In genomic region chr19:35116085-35116801, GRCh38 we compare ENCODE assay signal across 15 cellular contexts. TPM values are rescaled to one million over a fixed set of nuclear protein-coding genes. Genes with fewer than 3 reads are reported as not detected.
DNase-seq lines count a peak whose midpoint lies in the region; ATAC-seq, FAIRE-seq and TF ChIP-seq lines count a peak whose summit lies in the region.
"Had no signal": no experiment of that assay in that cellular context is flagged by ENCODE, and none has a peak within 500 bp of the region (broad histone marks: within the 10 kb centered on the region; RNA-seq: fewer than 3 reads in every experiment).

No MANE protein-coding gene starts in this region.

- POLR2A ChIA-PET in HepG2 (lab: Yijun Ruan, JAX) = no interaction called here

- no peaks in the 10 kb centered on the region for H3K9me3 ChIP-seq in HepG2 (ENCODE audit: low read length)
- H3K9me3 ChIP-seq in right lobe of liver = no peaks in the 10 kb centered on the region
- no peaks in the 10 kb centered on the region for H3K9me3 ChIP-seq in duodenal mucosa (ENCODE audit: control insufficient read depth in 1 of 2, low read length in 2 of 2)

- CTCF ChIA-PET in HepG2 (lab: Yijun Ruan, JAX; ENCODE audit: low intra/inter-chr PET ratio, low total read pairs) = no interaction called here

- H3K79me2 ChIP-seq in HepG2 (ENCODE audit: insufficient read depth, low read length) = no peaks in the 10 kb centered on the region

- TF ChIP-seq CTCF in HepG2 (CRISPR knock-in tag; IDR thresholded peaks at IDR 0.05) = no peak
- no peak for TF ChIP-seq CTCF in right lobe of liver (IDR thresholded peaks at IDR 0.05)
- TF ChIP-seq CTCF in nephron progenitor cell (IDR thresholded peaks at IDR 0.05) = no peak

- H3K4me1 ChIP-seq in HepG2 (ENCODE audit: insufficient read depth, low read length) (peaks cover 96% of the 10 kb centered on the region), right lobe of liver (peaks cover 0 to 7% (median 0%) of the 10 kb centered on the region in 4 donors), duodenal mucosa (ENCODE audit: control insufficient read depth in 1 of 2, insufficient read depth in 2 of 2, low read length in 2 of 2) (peaks cover 44 to 59% of the 10 kb centered on the region in 2 donors)

- no peak overlapping the region for H3K9ac ChIP-seq in HepG2 (ENCODE audit: insufficient read depth, low read depth, low read length)
- H3K9ac ChIP-seq in duodenal mucosa (ENCODE audit: low read depth in 1 of 2, low read length in 2 of 2) = peak overlapping the region; percentile 86 to 87

- H3K27ac Mint-ChIP-seq in nephron progenitor cell = peak overlapping the region; percentile 27
- H3K27ac Mint-ChIP-seq: activated CD4-positive, alpha-beta memory T cell treated with anti-CD3 and anti-CD28 coated beads, Interleukin-2, amount 10 ng/mL, durations not matched to agents 7 days and 5 days had no signal

- no peak overlapping the region for H2AFZ ChIP-seq in HepG2 (ENCODE audit: low read length)

- no peak for TF ChIP-seq RAD21 in HepG2 (CRISPR knock-in tag; IDR thresholded peaks at IDR 0.05)

- H3K27me3 Mint-ChIP-seq in nephron progenitor cell (ENCODE audit: low read depth, poor library complexity) = peaks cover 7% of the 10 kb centered on the region

- no peak overlapping the region for H3K4me3 Mint-ChIP-seq in nephron progenitor cell
- H3K4me3 Mint-ChIP-seq: activated CD4-positive, alpha-beta memory T cell treated with anti-CD3 and anti-CD28 coated beads, Interleukin-2, amount 10 ng/mL, durations not matched to agents 7 days and 5 days had no signal

- no peaks in the 10 kb centered on the region for H4K20me1 ChIP-seq in HepG2 (ENCODE audit: insufficient read depth, low read length)

- WGBS in HepG2 (ENCODE audit: low lambda C conversion rate) = 44% methylated on average over 9 of the region's 13 CpGs
- WGBS in right lobe of liver (ENCODE audit: insufficient coverage, low coverage, low lambda C conversion rate, missing lambda C conversion rate) = 79% methylated on average over 5 of the region's 13 CpGs

- H3K27ac ChIP-seq in HepG2 (ENCODE audit: extremely low read length, insufficient read depth, low read length) (no peak overlapping the region), right lobe of liver (no peak overlapping the region), duodenal mucosa (ENCODE audit: low read depth, low read length) (peak overlapping the region; percentile 61)

- H3K4me1 Mint-ChIP-seq in nephron progenitor cell = peaks cover 43% of the 10 kb centered on the region

- BruUV-seq in HepG2 (replicated peaks; lab: Mats Ljungman, UMichigan) = no TSS peak

- no peak for FAIRE-seq in HepG2 (lab: Jason Lieb, UNC)

- ATAC-seq in HepG2 = no peak
- no peak for ATAC-seq in right lobe of liver
- ATAC-seq in HG03520 (IDR thresholded peaks at IDR 0.05; ENCODE audit: unreplicated experiment) = no peak
- ATAC-seq in HG02852 (IDR thresholded peaks at IDR 0.05; ENCODE audit: unreplicated experiment) = no peak

- TF ChIP-seq EP300 in HepG2 (IDR thresholded peaks at IDR 0.05; ENCODE audit: low read depth in 2 of 2, low read length in 2 of 2) = no peak
- TF ChIP-seq EP300 in HepG2 (CRISPR knock-in tag; IDR thresholded peaks at IDR 0.05; ENCODE audit: borderline replicate concordance) = no peak

- H3K27me3 ChIP-seq in HepG2 (ENCODE audit: control insufficient read depth in 1 of 2, insufficient read depth in 2 of 2, low read length in 2 of 2) (0 out of 5 replicates have a peak, but pooled peaks cover 0 to 6% of the 10 kb centered on the region in 2 experiments), right lobe of liver (no peaks in the 10 kb centered on the region), duodenal mucosa (ENCODE audit: control insufficient read depth in 1 of 2, insufficient read depth in 2 of 2, low read length in 2 of 2) (no peaks in the 10 kb centered on the region)

- TF ChIP-seq POLR2A in HepG2 (IDR thresholded peaks at IDR 0.05; ENCODE audit: insufficient read depth in 1 of 2, low read depth in 2 of 2, low read length in 2 of 2) (no peak), right lobe of liver (IDR thresholded peaks at IDR 0.05) (no peak)

- H3K4me2 ChIP-seq in HepG2 (ENCODE audit: low read depth, low read length) = peak overlapping the region; percentile 72; the same call in 1 of the 2 replicates

- in situ Hi-C loops in HepG2 (cut with HindIII; ENCODE audit: extremely low pct_ligation_motif_present, low pct_unique_long_range_greater_than_20kb) = no loop called here

- peak overlapping the region in 2 of 3 experiments; percentile 26 to 49; a peak in 1 of 6 replicates for H3K4me3 ChIP-seq in HepG2 (replicated peaks in 1 of 3; ENCODE audit: insufficient read depth in 1 of 3, low read depth in 2 of 3, low read length in 3 of 3)
- no peak overlapping the region for H3K4me3 ChIP-seq in right lobe of liver
- H3K4me3 ChIP-seq in duodenal mucosa (ENCODE audit: low read depth in 1 of 2, low read length in 2 of 2) = peak overlapping the region; percentile 67 to 91

- H3K36me3 Mint-ChIP-seq in nephron progenitor cell (ENCODE audit: low read depth) = no peaks in the 10 kb centered on the region

- DNase-seq in HepG2 (ENCODE audit: low spot score) (no peak), right lobe of liver (no peak), nephron progenitor cell (no peak), islet precursor cell (no peak), inferior parietal cortex (ENCODE audit: extremely low spot score) (no peak)
- DNase-seq: activated CD4-positive, alpha-beta memory T cell treated with anti-CD3 and anti-CD28 coated beads, Interleukin-2, amount 10 ng/mL, durations not matched to agents 7 days and 5 days; activated naive CD4-positive, alpha-beta T cell; EL; foreskin melanocyte; NK-92 treated with Interleukin-12 subunit alpha and Interleukin-12 subunit beta, amount 100 ng/mL, for 24 hours had no signal

- intact Hi-C loops in HepG2 (cut with micrococcal nuclease; ENCODE audit: unreplicated experiment) = no loop called here
- intact Hi-C loops in right lobe of liver (cut with DNase I) = no loop called here

- no peaks in the 10 kb centered on the region for H3K9me3 Mint-ChIP-seq in nephron progenitor cell
- H3K9me3 Mint-ChIP-seq: activated CD4-positive, alpha-beta memory T cell treated with anti-CD3 and anti-CD28 coated beads, Interleukin-2, amount 10 ng/mL, durations not matched to agents 7 days and 5 days had no signal

- H3K36me3 ChIP-seq in HepG2 (replicated peaks in 1 of 2; ENCODE audit: control insufficient read depth in 1 of 2, insufficient read depth in 2 of 2, low read length in 2 of 2) (no peaks in the 10 kb centered on the region), right lobe of liver (no peaks in the 10 kb centered on the region), duodenal mucosa (ENCODE audit: control insufficient read depth in 1 of 2, insufficient read depth in 2 of 2, low read length in 2 of 2) (no peaks in the 10 kb centered on the region)

RNA-seq across cellular contexts. Expression of gene FXYD3, which starts 0.6 kb away (rescaled TPM):
- total RNA-seq in HepG2 (2016; rRNA removed; fragmentation: Illumina TruSeq; extraction: Trizol) (not detected in 2 replicates), right lobe of liver (1 to 10 TPM in 1 of 6 experiments, not detected in 5; 1.0 TPM)
- total RNA-seq in HepG2 (2016; cell fraction: cytosol; rRNA removed; fragmentation: Illumina TruSeq; extraction: Trizol; ENCODE audit: low read depth) = not detected in 2 replicates
- not detected in 2 replicates for total RNA-seq in HepG2 (2016; cell fraction: insoluble cytoplasmic fraction; rRNA removed; fragmentation: Illumina TruSeq; extraction: Trizol)
- total RNA-seq in HepG2 (2016; cell fraction: membrane; rRNA removed; fragmentation: Illumina TruSeq; extraction: Trizol) = not detected in 2 replicates
- total RNA-seq in HepG2 (2016; cell fraction: nucleus; rRNA removed; fragmentation: Illumina TruSeq; extraction: Trizol) = not detected in 2 replicates
- 4.9 and 5.5 TPM in 2 replicates for polyA plus RNA-seq in HepG2 (2011; rRNA removed)
- 2.7 and 4.0 TPM in 2 replicates for polyA plus RNA-seq in HepG2 (2011; cell fraction: cytosol; rRNA removed)
- polyA plus RNA-seq in HepG2 (2011; cell fraction: nucleus; rRNA removed) = 3.8 and 4.8 TPM in 2 replicates
- 3.1 and 5.9 TPM in 2 replicates for polyA plus RNA-seq in HepG2 (2012)
- polyA plus RNA-seq in HepG2 (2016; cell fraction: cytosol; fragmentation: Illumina TruSeq; extraction: Trizol; ENCODE audit: low read depth) = not detected in 2 replicates
- polyA plus RNA-seq in HepG2 (2016; cell fraction: insoluble cytoplasmic fraction; fragmentation: Illumina TruSeq; extraction: Trizol; ENCODE audit: low read depth) = not detected in 2 replicates
- not detected in 2 replicates for polyA plus RNA-seq in HepG2 (2016; cell fraction: membrane; fragmentation: Illumina TruSeq; extraction: Trizol; ENCODE audit: low read depth)
- not detected in 2 replicates for polyA plus RNA-seq in HepG2 (2016; cell fraction: nucleus; fragmentation: Illumina TruSeq; extraction: Trizol; ENCODE audit: insufficient read depth, low read depth)
- polyA minus RNA-seq in HepG2 (2011; rRNA and poly(A)+ RNA removed; ENCODE audit: low replicate concordance) = 1.1 and 15.3 TPM in 2 replicates
- 0.99 TPM in 1 of 2 replicates, not detected in the other for polyA minus RNA-seq in HepG2 (2011; cell fraction: cytosol; rRNA and poly(A)+ RNA removed)
- 2.6 TPM in 1 of 2 replicates, not detected in the other for polyA minus RNA-seq in HepG2 (2011; cell fraction: nucleus; rRNA and poly(A)+ RNA removed)
- total RNA-seq: activated CD4-positive, alpha-beta memory T cell treated with anti-CD3 and anti-CD28 coated beads, Interleukin-2, amount 10 ng/mL, durations not matched to agents 7 days and 5 days; chondrocyte; T-helper 1 cell treated with Interleukin-12 subunit alpha and Interleukin-12 subunit beta and Interleukin-4 antibody, amounts not matched to agents 30 ng/mL and 1 ng/mL, for 36 hours had no signal

RNA-seq across cellular contexts. Expression of gene LGI4, which starts 18.6 kb away (rescaled TPM):
- total RNA-seq in HepG2 (2016; rRNA removed; fragmentation: Illumina TruSeq; extraction: Trizol) = not detected in 2 replicates
- total RNA-seq in HepG2 (2016; cell fraction: cytosol; rRNA removed; fragmentation: Illumina TruSeq; extraction: Trizol; ENCODE audit: low read depth) = not detected in 2 replicates
- total RNA-seq in HepG2 (2016; cell fraction: insoluble cytoplasmic fraction; rRNA removed; fragmentation: Illumina TruSeq; extraction: Trizol) = not detected in 2 replicates
- total RNA-seq in HepG2 (2016; cell fraction: membrane; rRNA removed; fragmentation: Illumina TruSeq; extraction: Trizol) = not detected in 2 replicates
- not detected in 2 replicates for total RNA-seq in HepG2 (2016; cell fraction: nucleus; rRNA removed; fragmentation: Illumina TruSeq; extraction: Trizol)
- 2.8 and 4.2 TPM in 2 replicates for polyA plus RNA-seq in HepG2 (2011; rRNA removed)
- 1.2 and 2.3 TPM in 2 replicates for polyA plus RNA-seq in HepG2 (2011; cell fraction: cytosol; rRNA removed)
- polyA plus RNA-seq in HepG2 (2011; cell fraction: nucleus; rRNA removed) = 19.3 and 20.3 TPM in 2 replicates
- 2.5 and 5.6 TPM in 2 replicates for polyA plus RNA-seq in HepG2 (2012)
- not detected in 2 replicates for polyA plus RNA-seq in HepG2 (2016; cell fraction: cytosol; fragmentation: Illumina TruSeq; extraction: Trizol; ENCODE audit: low read depth)
- polyA plus RNA-seq in HepG2 (2016; cell fraction: insoluble cytoplasmic fraction; fragmentation: Illumina TruSeq; extraction: Trizol; ENCODE audit: low read depth) = not detected in 2 replicates
- polyA plus RNA-seq in HepG2 (2016; cell fraction: membrane; fragmentation: Illumina TruSeq; extraction: Trizol; ENCODE audit: low read depth) = not detected in 2 replicates
- polyA plus RNA-seq in HepG2 (2016; cell fraction: nucleus; fragmentation: Illumina TruSeq; extraction: Trizol; ENCODE audit: insufficient read depth, low read depth) = not detected in 2 replicates
- polyA minus RNA-seq in HepG2 (2011; rRNA and poly(A)+ RNA removed; ENCODE audit: low replicate concordance) = 0.16 and 2.2 TPM in 2 replicates
- polyA minus RNA-seq in HepG2 (2011; cell fraction: cytosol; rRNA and poly(A)+ RNA removed) = 0.59 and 0.88 TPM in 2 replicates
- polyA minus RNA-seq in HepG2 (2011; cell fraction: nucleus; rRNA and poly(A)+ RNA removed) = 0.39 and 1.5 TPM in 2 replicates
- 1 to 10 TPM in 5 of 6 experiments, under 1 TPM in 1; 0.99 to 2.0 (median 1.5) TPM for total RNA-seq in right lobe of liver

RNA-seq across cellular contexts. Expression of gene FXYD1, which starts 22.4 kb away (rescaled TPM):
- total RNA-seq in HepG2 (2016; rRNA removed; fragmentation: Illumina TruSeq; extraction: Trizol) (not detected in 2 replicates), right lobe of liver (100 to 1,000 TPM in 4 of 6 experiments, 10 to 100 TPM in 2; 38.9 to 263 (median 140) TPM)
- total RNA-seq in HepG2 (2016; cell fraction: cytosol; rRNA removed; fragmentation: Illumina TruSeq; extraction: Trizol; ENCODE audit: low read depth) = 0.81 TPM in 1 of 2 replicates, not detected in the other
- total RNA-seq in HepG2 (2016; cell fraction: insoluble cytoplasmic fraction; rRNA removed; fragmentation: Illumina TruSeq; extraction: Trizol) = not detected in 2 replicates
- total RNA-seq in HepG2 (2016; cell fraction: membrane; rRNA removed; fragmentation: Illumina TruSeq; extraction: Trizol) = 0.83 and 1.4 TPM in 2 replicates
- total RNA-seq in HepG2 (2016; cell fraction: nucleus; rRNA removed; fragmentation: Illumina TruSeq; extraction: Trizol) = not detected in 2 replicates
- polyA plus RNA-seq in HepG2 (2011; rRNA removed) = 27.0 and 31.2 TPM in 2 replicates
- 20.2 and 28.4 TPM in 2 replicates for polyA plus RNA-seq in HepG2 (2011; cell fraction: cytosol; rRNA removed)
- polyA plus RNA-seq in HepG2 (2011; cell fraction: nucleus; rRNA removed) = 60.9 and 88.5 TPM in 2 replicates
- 49.0 and 114 TPM in 2 replicates for polyA plus RNA-seq in HepG2 (2012)
- polyA plus RNA-seq in HepG2 (2016; cell fraction: cytosol; fragmentation: Illumina TruSeq; extraction: Trizol; ENCODE audit: low read depth) = 1.3 and 2.3 TPM in 2 replicates
- 1.1 and 1.5 TPM in 2 replicates for polyA plus RNA-seq in HepG2 (2016; cell fraction: insoluble cytoplasmic fraction; fragmentation: Illumina TruSeq; extraction: Trizol; ENCODE audit: low read depth)
- 0.93 and 1.2 TPM in 2 replicates for polyA plus RNA-seq in HepG2 (2016; cell fraction: membrane; fragmentation: Illumina TruSeq; extraction: Trizol; ENCODE audit: low read depth)
- 1.4 and 1.7 TPM in 2 replicates for polyA plus RNA-seq in HepG2 (2016; cell fraction: nucleus; fragmentation: Illumina TruSeq; extraction: Trizol; ENCODE audit: insufficient read depth, low read depth)
- polyA minus RNA-seq in HepG2 (2011; rRNA and poly(A)+ RNA removed; ENCODE audit: low replicate concordance) = 11.9 TPM in 1 of 2 replicates, not detected in the other
- 7.0 and 12.8 TPM in 2 replicates for polyA minus RNA-seq in HepG2 (2011; cell fraction: cytosol; rRNA and poly(A)+ RNA removed)
- 2.5 and 4.8 TPM in 2 replicates for polyA minus RNA-seq in HepG2 (2011; cell fraction: nucleus; rRNA and poly(A)+ RNA removed)
- total RNA-seq: T-helper 1 cell treated with Interleukin-12 subunit alpha and Interleukin-12 subunit beta and Interleukin-4 antibody, amounts not matched to agents 30 ng/mL and 1 ng/mL, for 36 hours had no signal

RNA-seq across cellular contexts. Expression of gene FXYD7, which starts 26.8 kb away (rescaled TPM):
- not detected in 2 replicates for total RNA-seq in HepG2 (2016; rRNA removed; fragmentation: Illumina TruSeq; extraction: Trizol)
- total RNA-seq in HepG2 (2016; cell fraction: cytosol; rRNA removed; fragmentation: Illumina TruSeq; extraction: Trizol; ENCODE audit: low read depth) = not detected in 2 replicates
- total RNA-seq in HepG2 (2016; cell fraction: insoluble cytoplasmic fraction; rRNA removed; fragmentation: Illumina TruSeq; extraction: Trizol) = not detected in 2 replicates
- not detected in 2 replicates for total RNA-seq in HepG2 (2016; cell fraction: membrane; rRNA removed; fragmentation: Illumina TruSeq; extraction: Trizol)
- total RNA-seq in HepG2 (2016; cell fraction: nucleus; rRNA removed; fragmentation: Illumina TruSeq; extraction: Trizol) = not detected in 2 replicates
- 0.17 and 0.55 TPM in 2 replicates for polyA plus RNA-seq in HepG2 (2011; rRNA removed)
- not detected in 2 replicates for polyA plus RNA-seq in HepG2 (2011; cell fraction: cytosol; rRNA removed)
- 2.3 and 3.0 TPM in 2 replicates for polyA plus RNA-seq in HepG2 (2011; cell fraction: nucleus; rRNA removed)
- 0.40 and 0.55 TPM in 2 replicates for polyA plus RNA-seq in HepG2 (2012)
- polyA plus RNA-seq in HepG2 (2016; cell fraction: cytosol; fragmentation: Illumina TruSeq; extraction: Trizol; ENCODE audit: low read depth) = not detected in 2 replicates
- not detected in 2 replicates for polyA plus RNA-seq in HepG2 (2016; cell fraction: insoluble cytoplasmic fraction; fragmentation: Illumina TruSeq; extraction: Trizol; ENCODE audit: low read depth)
- polyA plus RNA-seq in HepG2 (2016; cell fraction: membrane; fragmentation: Illumina TruSeq; extraction: Trizol; ENCODE audit: low read depth) = not detected in 2 replicates
- not detected in 2 replicates for polyA plus RNA-seq in HepG2 (2016; cell fraction: nucleus; fragmentation: Illumina TruSeq; extraction: Trizol; ENCODE audit: insufficient read depth, low read depth)
- 1.1 TPM in 1 of 2 replicates, not detected in the other for polyA minus RNA-seq in HepG2 (2011; rRNA and poly(A)+ RNA removed; ENCODE audit: low replicate concordance)
- not detected in 2 replicates for polyA minus RNA-seq in HepG2 (2011; cell fraction: cytosol; rRNA and poly(A)+ RNA removed)
- polyA minus RNA-seq in HepG2 (2011; cell fraction: nucleus; rRNA and poly(A)+ RNA removed) = not detected in 2 replicates
- total RNA-seq in right lobe of liver = under 1 TPM in 1 of 6 experiments, not detected in 5; 0.49 TPM
- total RNA-seq: chondrocyte had no signal

RNA-seq across cellular contexts. Expression of gene FXYD5, which starts 38.3 kb away (rescaled TPM):
- total RNA-seq in HepG2 (2016; rRNA removed; fragmentation: Illumina TruSeq; extraction: Trizol) (not detected in 2 replicates), right lobe of liver (10 to 100 TPM in 4 of 6 experiments, 1 to 10 TPM in 2; 5.6 to 23.6 (median 14.2) TPM)
- not detected in 2 replicates for total RNA-seq in HepG2 (2016; cell fraction: cytosol; rRNA removed; fragmentation: Illumina TruSeq; extraction: Trizol; ENCODE audit: low read depth)
- total RNA-seq in HepG2 (2016; cell fraction: insoluble cytoplasmic fraction; rRNA removed; fragmentation: Illumina TruSeq; extraction: Trizol) = not detected in 2 replicates
- not detected in 2 replicates for total RNA-seq in HepG2 (2016; cell fraction: membrane; rRNA removed; fragmentation: Illumina TruSeq; extraction: Trizol)
- not detected in 2 replicates for total RNA-seq in HepG2 (2016; cell fraction: nucleus; rRNA removed; fragmentation: Illumina TruSeq; extraction: Trizol)
- polyA plus RNA-seq in HepG2 (2011; rRNA removed) = 0.65 and 0.91 TPM in 2 replicates
- 1.2 TPM in 2 replicates for polyA plus RNA-seq in HepG2 (2011; cell fraction: cytosol; rRNA removed)
- polyA plus RNA-seq in HepG2 (2011; cell fraction: nucleus; rRNA removed) = 0.64 and 1.2 TPM in 2 replicates
- 1.1 and 2.2 TPM in 2 replicates for polyA plus RNA-seq in HepG2 (2012)
- polyA plus RNA-seq in HepG2 (2016; cell fraction: cytosol; fragmentation: Illumina TruSeq; extraction: Trizol; ENCODE audit: low read depth) = 0.53 and 0.72 TPM in 2 replicates
- polyA plus RNA-seq in HepG2 (2016; cell fraction: insoluble cytoplasmic fraction; fragmentation: Illumina TruSeq; extraction: Trizol; ENCODE audit: low read depth) = 0.29 TPM in 1 of 2 replicates, not detected in the other
- polyA plus RNA-seq in HepG2 (2016; cell fraction: membrane; fragmentation: Illumina TruSeq; extraction: Trizol; ENCODE audit: low read depth) = 0.47 TPM in 1 of 2 replicates, not detected in the other
- polyA plus RNA-seq in HepG2 (2016; cell fraction: nucleus; fragmentation: Illumina TruSeq; extraction: Trizol; ENCODE audit: insufficient read depth, low read depth) = 0.89 TPM in 1 of 2 replicates, not detected in the other
- polyA minus RNA-seq in HepG2 (2011; rRNA and poly(A)+ RNA removed; ENCODE audit: low replicate concordance) = 0.60 and 172 TPM in 2 replicates
- polyA minus RNA-seq in HepG2 (2011; cell fraction: cytosol; rRNA and poly(A)+ RNA removed) = not detected in 2 replicates
- not detected in 2 replicates for polyA minus RNA-seq in HepG2 (2011; cell fraction: nucleus; rRNA and poly(A)+ RNA removed)

Comparison
In these comparisons a context has a peak if more than half of its experiments do, and no peak if none do; other contexts are left out.
1. H3K4me3 ChIP-seq: peak in HepG2 (2 of 3) and duodenal mucosa (2 of 2); none in right lobe of liver (0 of 3).
2. RNA of gene FXYD1, which starts 22.4 kb away (total RNA-seq): 38.9 to 263 TPM in right lobe of liver; 0.81 to 1.4 TPM in HepG2; every median in the first group is over 10 times any median in the second.